ENCODE assay signal across 2 cellular contexts in genomic region chr11:57499983-57500461, GRCh38.
TF ChIP-seq lines count a peak whose summit lies in the region.

No MANE protein-coding gene starts in this region.

TF ChIP-seq in SK-N-SH, 30 proteins besides CTCF, POLR2A, EP300 and RAD21 (continued from another document):
- TF ChIP-seq USF1 (IDR thresholded peaks at IDR 0.05; ENCODE audit: borderline replicate concordance, low read depth) (no peak), JUND (IDR thresholded peaks at IDR 0.05) (no peak), SMC3 (IDR thresholded peaks at IDR 0.05; ENCODE audit: low read depth, low read length) (no peak), PBX3 (IDR thresholded peaks at IDR 0.05) (no peak), TAF1 (IDR thresholded peaks at IDR 0.05; ENCODE audit: borderline replicate concordance, low read depth, low read length) (no peak), RXRA (IDR thresholded peaks at IDR 0.05; ENCODE audit: borderline replicate concordance, low read depth) (no peak), NRF1 (IDR thresholded peaks at IDR 0.05; ENCODE audit: low read depth, low read length) (no peak), ZBTB33 (IDR thresholded peaks at IDR 0.05; ENCODE audit: borderline replicate concordance, low read depth) (no peak), REST (IDR thresholded peaks at IDR 0.05; ENCODE audit: low read depth, low read length) (no peak)

TF ChIP-seq in SK-N-SH treated with all-trans-retinoic acid at 6 μM for 48 hours, 23 proteins besides CTCF, POLR2A, EP300 and RAD21 (continued from another document):
- TF ChIP-seq PATZ1 (CRISPR knock-in tag; IDR thresholded peaks at IDR 0.05; ENCODE audit: borderline replicate concordance) = no peak
- no peak for TF ChIP-seq TOX (CRISPR knock-in tag; IDR thresholded peaks at IDR 0.05; ENCODE audit: borderline replicate concordance)
- no peak for TF ChIP-seq ZFP3 (CRISPR knock-in tag; IDR thresholded peaks at IDR 0.05)
- TF ChIP-seq ZFP30 (CRISPR knock-in tag; IDR thresholded peaks at IDR 0.05) = no peak
- no peak for TF ChIP-seq ISL1 (CRISPR knock-in tag; IDR thresholded peaks at IDR 0.05)
- TF ChIP-seq RARB (CRISPR knock-in tag; IDR thresholded peaks at IDR 0.05) = no peak
- no peak for TF ChIP-seq ZNF565 (CRISPR knock-in tag; conservative IDR thresholded peaks at IDR 0.05; ENCODE audit: low read depth)
- no peak for TF ChIP-seq BACH2 (CRISPR knock-in tag; IDR thresholded peaks at IDR 0.05; ENCODE audit: borderline replicate concordance)
- no peak for TF ChIP-seq ARNTL (CRISPR knock-in tag; IDR thresholded peaks at IDR 0.05; ENCODE audit: borderline replicate concordance, low read depth)
- no peak for TF ChIP-seq ZNF8 (CRISPR knock-in tag; IDR thresholded peaks at IDR 0.05)
